Comparison of ENCODE assay signal across 16 cellular contexts in the genomic region with DNA sequence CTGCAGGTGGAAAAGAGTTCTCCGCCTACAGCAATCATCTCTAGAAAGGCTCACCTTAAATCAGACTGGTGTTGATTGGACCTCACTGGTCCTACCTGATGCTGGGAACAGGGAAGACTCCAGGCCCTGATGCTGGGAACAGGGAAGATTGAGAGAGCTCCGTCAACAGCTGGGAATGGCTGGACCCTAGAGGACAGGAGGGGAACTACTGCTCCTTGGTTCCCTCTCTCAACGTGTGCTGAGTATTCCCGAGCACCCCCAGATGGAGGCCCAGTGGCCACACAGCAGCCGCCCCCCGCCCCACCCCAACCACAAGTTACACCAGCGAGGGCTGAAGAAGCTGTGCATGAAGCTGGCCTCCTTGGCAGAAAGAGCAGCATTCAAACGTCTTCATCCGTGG.
DNase-seq lines count a peak whose midpoint lies in the region; ATAC-seq and TF ChIP-seq lines count a peak whose summit lies in the region.
"Had no signal": no experiment of that assay in that cellular context is flagged by ENCODE, and none has a peak within 500 bp of the region (broad histone marks: within the 10 kb centered on the region; RNA-seq: fewer than 3 reads in every experiment).

No MANE protein-coding gene starts in this region.

- H3K4me2 ChIP-seq in OCI-LY7 (ENCODE audit: low read length) = no peak overlapping the region

- H4K20me1 ChIP-seq in OCI-LY7 (ENCODE audit: insufficient read depth, low read length) = no peaks in the 10 kb centered on the region

- POLR2A ChIA-PET in OCI-LY7 (lab: Charles Lee) = interaction anchor here (0.6 kb wide), 4 partner anchors 33 to 353 kb away, joined by 3 to 5 read pairs (median 3); no protein-coding TSS in a partner anchor
- POLR2A ChIA-PET in CD8-positive, alpha-beta T cell (lab: Charles Lee) = no interaction called here

- H3K79me2 ChIP-seq in OCI-LY7 (ENCODE audit: insufficient read depth, low read depth, low read length) = no peaks in the 10 kb centered on the region

- H3K36me3 ChIP-seq in OCI-LY7 (ENCODE audit: insufficient read depth, low read length) = no peaks in the 10 kb centered on the region
- no peaks in the 10 kb centered on the region for H3K36me3 ChIP-seq in CD8-positive, alpha-beta T cell (ENCODE audit: insufficient read depth, low read length)
- H3K36me3 ChIP-seq: neutrophil, vagina had no signal

- no peaks in the 10 kb centered on the region for H3K9me3 ChIP-seq in OCI-LY7 (ENCODE audit: low read length)
- H3K9me3 ChIP-seq in CD8-positive, alpha-beta T cell (ENCODE audit: low read length) = no peaks in the 10 kb centered on the region
- H3K9me3 ChIP-seq: neutrophil, vagina had no signal

- peak; percentile 33 for TF ChIP-seq CTCF in 22Rv1 (IDR thresholded peaks at IDR 0.05)
- TF ChIP-seq CTCF in GM12872 (IDR thresholded peaks at IDR 0.05; ENCODE audit: insufficient read depth, low read depth, low read length) = peak; percentile 47; the same call in 2 of the 3 replicates
- TF ChIP-seq CTCF in OCI-LY7 (conservative IDR thresholded peaks at IDR 0.05; ENCODE audit: low read length) = peak; percentile 36; the same call in 1 of the 2 replicates
- TF ChIP-seq CTCF in CD8-positive, alpha-beta T cell (IDR thresholded peaks at IDR 0.05) = no peak

- H3K4me3 ChIP-seq in OCI-LY7 (ENCODE audit: low read depth, low read length, poor library complexity, severe bottlenecking) = no peak overlapping the region
- no peak overlapping the region for H3K4me3 ChIP-seq in CD8-positive, alpha-beta T cell (ENCODE audit: low read depth, low read length)
- H3K4me3 ChIP-seq: vagina had no signal

- ATAC-seq in left lobe of liver = peak; percentile 14
- no peak for ATAC-seq in CD8-positive, alpha-beta T cell
- ATAC-seq: left cardiac atrium had no signal

- H3K4me3 Mint-ChIP-seq in CD8-positive, alpha-beta T cell = no peak overlapping the region
- H3K4me3 Mint-ChIP-seq: activated CD4-positive, alpha-beta T cell treated with anti-CD3 and anti-CD28 coated beads, Interleukin-2, amount 10 ng/mL, durations not matched to agents 24 days and 14 days; CD4-positive, CD25-positive, alpha-beta regulatory T cell had no signal

- H3K9me2 ChIP-seq in OCI-LY7 (ENCODE audit: insufficient read depth, low read length) = no peaks in the 10 kb centered on the region

- H3K27me3 Mint-ChIP-seq in CD8-positive, alpha-beta T cell (ENCODE audit: low read depth) = no peaks in the 10 kb centered on the region
- H3K27me3 Mint-ChIP-seq: activated CD4-positive, alpha-beta T cell treated with anti-CD3 and anti-CD28 coated beads, Interleukin-2, amount 10 ng/mL, durations not matched to agents 24 days and 14 days; CD4-positive, CD25-positive, alpha-beta regulatory T cell had no signal

- H3K4me1 ChIP-seq in OCI-LY7 (ENCODE audit: insufficient read depth, low read length, poor library complexity, severe bottlenecking) = no peaks in the 10 kb centered on the region
- no peaks in the 10 kb centered on the region for H3K4me1 ChIP-seq in CD8-positive, alpha-beta T cell (ENCODE audit: insufficient read depth, low read length)
- H3K4me1 ChIP-seq: vagina had no signal

- H3K27me3 ChIP-seq in CD8-positive, alpha-beta T cell (ENCODE audit: insufficient read depth, low read length) = no peaks in the 10 kb centered on the region
- H3K27me3 ChIP-seq: neutrophil, vagina had no signal

- DNase-seq in OCI-LY7 (ENCODE audit: low spot score) (no peak), left lobe of liver (ENCODE audit: low spot score) (no peak), DMS153 (lab: John Stamatoyannopoulos, UW) (no peak), germinal center (ENCODE audit: low spot score) (no peak)
- no peak for DNase-seq in CD8-positive, alpha-beta T cell
- no peak for DNase-seq in activated CD4-positive, alpha-beta T cell treated with anti-CD3 and anti-CD28 coated beads, Interleukin-2, amount 50 U/mL, for 1 hour
- DNase-seq: activated CD4-positive, alpha-beta T cell treated with anti-CD3 and anti-CD28 coated beads, Interleukin-2, amount 10 ng/mL, durations not matched to agents 24 days and 14 days; activated CD8-positive, alpha-beta memory T cell treated with anti-CD3 and anti-CD28 coated beads, Interleukin-2, amount 50 U/mL, for 4 hours; CD4-positive, CD25-positive, alpha-beta regulatory T cell; dermis blood vessel endothelial cell; left cardiac atrium; NCI-H1417 treated with DMSO at 0.1 percent for 48 hours had no signal

- H3K9me3 Mint-ChIP-seq in CD8-positive, alpha-beta T cell = no peaks in the 10 kb centered on the region

- intact Hi-C loops in OCI-LY7 (cut with micrococcal nuclease; ENCODE audit: unreplicated experiment) = no loop called here
- intact Hi-C loops in CD8-positive, alpha-beta T cell (cut with DNase I, micrococcal nuclease) = no loop called here

- no TSS peak for BruUV-seq in OCI-LY7 (replicated peaks; lab: Mats Ljungman, UMichigan)

- no peak overlapping the region for H3K27ac ChIP-seq in 22Rv1
- H3K27ac ChIP-seq in OCI-LY7 (ENCODE audit: low read depth, low read length, poor library complexity, severe bottlenecking) = no peak overlapping the region
- H3K27ac ChIP-seq in CD8-positive, alpha-beta T cell (ENCODE audit: low read depth, low read length) = no peak overlapping the region
- H3K27ac ChIP-seq: neutrophil, vagina had no signal

- no peak overlapping the region for H2AFZ ChIP-seq in OCI-LY7 (ENCODE audit: low read length)

- CTCF ChIA-PET in OCI-LY7 (lab: Charles Lee; ENCODE audit: unreplicated experiment) = no interaction called here
- CTCF ChIA-PET in CD8-positive, alpha-beta T cell (lab: Charles Lee) = no interaction called here

- no peaks in the 10 kb centered on the region for H3K4me1 Mint-ChIP-seq in CD8-positive, alpha-beta T cell (ENCODE audit: low read depth)
- H3K4me1 Mint-ChIP-seq: activated CD4-positive, alpha-beta T cell treated with anti-CD3 and anti-CD28 coated beads, Interleukin-2, amount 10 ng/mL, durations not matched to agents 24 days and 14 days; CD4-positive, CD25-positive, alpha-beta regulatory T cell had no signal

- H3K36me3 Mint-ChIP-seq in CD8-positive, alpha-beta T cell = no peaks in the 10 kb centered on the region
- H3K36me3 Mint-ChIP-seq: CD4-positive, CD25-positive, alpha-beta regulatory T cell had no signal

- no peak overlapping the region for H3K27ac Mint-ChIP-seq in CD8-positive, alpha-beta T cell
- H3K27ac Mint-ChIP-seq: activated CD4-positive, alpha-beta T cell treated with anti-CD3 and anti-CD28 coated beads, Interleukin-2, amount 10 ng/mL, durations not matched to agents 24 days and 14 days; CD4-positive, CD25-positive, alpha-beta regulatory T cell had no signal
